ENCODE assay signal across 1 cellular context in genomic region chr4:39044947-39045734, GRCh38.
TF ChIP-seq lines count a peak whose summit lies in the region.

No MANE protein-coding gene starts in this region.

TF ChIP-seq in K562, 482 proteins besides CTCF, POLR2A, EP300 and RAD21 (continued from another document and continues in another):
- TF ChIP-seq ZNF407 (IDR thresholded peaks at IDR 0.05; ENCODE audit: low read depth) = no peak
- TF ChIP-seq SRSF3 (IDR thresholded peaks at IDR 0.05; ENCODE audit: insufficient read depth, low read length) = no peak
- 0 out of 2 replicates have a peak, but pooled peaks have one; percentile 1 for TF ChIP-seq POLR2H (tag; IDR thresholded peaks at IDR 0.05; ENCODE audit: low read depth)
- TF ChIP-seq CCNT2 (IDR thresholded peaks at IDR 0.05; ENCODE audit: borderline replicate concordance, extremely low read depth, insufficient read length, low read depth, low read length) = peak; percentile 69
- no peak for TF ChIP-seq GTF2B (IDR thresholded peaks at IDR 0.05; ENCODE audit: extremely low read depth, insufficient read length)
- TF ChIP-seq SNIP1 (IDR thresholded peaks at IDR 0.05; ENCODE audit: low read depth) = no peak
- TF ChIP-seq ELK1 (CRISPR knock-in tag; IDR thresholded peaks at IDR 0.05) = no peak
- TF ChIP-seq TAF1 (IDR thresholded peaks at IDR 0.05; ENCODE audit: control insufficient read depth, extremely low read depth, insufficient read depth, low read length, severe bottlenecking) = peak; percentile 10
- TF ChIP-seq E4F1 (CRISPR knock-in tag; IDR thresholded peaks at IDR 0.05; ENCODE audit: borderline replicate concordance) = no peak
- TF ChIP-seq ZNF212 (CRISPR knock-in tag; IDR thresholded peaks at IDR 0.05) = no peak
- TF ChIP-seq JUN (IDR thresholded peaks at IDR 0.05; ENCODE audit: borderline replicate concordance, low read depth, low read length) = no peak
- TF ChIP-seq JUN (CRISPR knock-in tag; IDR thresholded peaks at IDR 0.05; ENCODE audit: borderline replicate concordance) = no peak
- no peak for TF ChIP-seq MTA1 (IDR thresholded peaks at IDR 0.05; ENCODE audit: borderline replicate concordance)
- TF ChIP-seq STAT6 (CRISPR knock-in tag; IDR thresholded peaks at IDR 0.05) = no peak
- no peak for TF ChIP-seq CHD2 (IDR thresholded peaks at IDR 0.05; ENCODE audit: low read depth, low read length)
- TF ChIP-seq ZNF655 (CRISPR knock-in tag; IDR thresholded peaks at IDR 0.05) = no peak
- no peak for TF ChIP-seq HOMEZ (CRISPR knock-in tag; IDR thresholded peaks at IDR 0.05)
- TF ChIP-seq NEUROD1 (IDR thresholded peaks at IDR 0.05; ENCODE audit: borderline replicate concordance, low read depth, low read length, partially characterized antibody) = no peak
- TF ChIP-seq ZNF644 (tag; IDR thresholded peaks at IDR 0.05; ENCODE audit: low read depth) = no peak
- no peak for TF ChIP-seq ATF6 (CRISPR knock-in tag; IDR thresholded peaks at IDR 0.05)
- TF ChIP-seq NCOA2 (IDR thresholded peaks at IDR 0.05; ENCODE audit: partially characterized antibody in 2 of 2) = no peak
- no peak for TF ChIP-seq SOX6 (IDR thresholded peaks at IDR 0.05)
- no peak for TF ChIP-seq NR2C2 (CRISPR knock-in tag; IDR thresholded peaks at IDR 0.05)
- TF ChIP-seq NR2C2 (tag; IDR thresholded peaks at IDR 0.05) = peak; percentile 79
- TF ChIP-seq E2F3 (CRISPR knock-in tag; IDR thresholded peaks at IDR 0.05) = no peak
- no peak for TF ChIP-seq ZBTB9 (CRISPR knock-in tag; IDR thresholded peaks at IDR 0.05)
- TF ChIP-seq IRF9 (tag; IDR thresholded peaks at IDR 0.05) = no peak
- TF ChIP-seq FOXJ3 (CRISPR knock-in tag; IDR thresholded peaks at IDR 0.05) = no peak
- no peak for TF ChIP-seq SRSF7 (optimal IDR thresholded peaks at IDR 0.05; ENCODE audit: low read depth, low read length)
- no peak for TF ChIP-seq PTBP1 (IDR thresholded peaks at IDR 0.05; ENCODE audit: low read depth, low read length)
- TF ChIP-seq ZNF785 (CRISPR knock-in tag; IDR thresholded peaks at IDR 0.05) = no peak
- TF ChIP-seq ILK (tag; IDR thresholded peaks at IDR 0.05; ENCODE audit: borderline replicate concordance, low read depth) = no peak
- TF ChIP-seq XRCC4 (IDR thresholded peaks at IDR 0.05; ENCODE audit: extremely low read depth, insufficient read depth, insufficient read length) = no peak
